In the genomic region with DNA sequence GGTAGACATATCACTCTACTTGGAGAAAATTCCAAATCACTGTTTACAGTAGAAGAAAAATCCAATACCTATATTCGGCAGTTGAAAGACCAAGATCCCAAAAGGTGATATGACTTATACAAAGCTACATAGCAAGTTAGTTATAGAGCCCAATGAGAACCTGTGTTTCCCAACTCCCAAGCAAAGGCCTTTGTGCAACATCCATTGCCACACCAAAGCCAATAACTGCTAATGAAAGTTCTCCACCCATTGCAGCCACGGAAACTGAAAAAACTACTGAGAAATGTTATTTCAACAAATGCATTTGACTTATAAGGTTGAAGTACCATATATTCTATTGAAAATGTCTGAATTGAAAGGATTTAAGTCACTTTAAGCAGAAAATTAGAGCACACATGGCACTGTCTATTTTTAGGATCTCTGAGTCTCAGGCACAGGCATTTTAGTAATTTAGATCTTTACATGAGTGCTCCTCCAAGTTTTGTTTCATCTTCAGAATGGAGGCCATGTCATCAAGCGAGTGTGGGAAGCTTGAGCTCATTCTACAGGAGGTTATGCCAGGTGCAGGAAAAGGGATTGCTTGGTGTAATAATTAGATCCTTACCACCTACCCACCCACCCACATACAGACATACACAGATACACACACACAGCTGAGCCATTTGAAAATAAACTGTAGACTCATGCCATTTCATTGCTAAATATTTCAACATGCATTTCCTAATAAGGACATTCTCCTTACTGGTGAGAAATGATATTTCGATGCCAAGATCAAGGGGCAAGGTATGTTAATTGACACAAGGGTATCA, we compare ENCODE assay signal across 20 cellular contexts. TPM values are rescaled to one million over a fixed set of nuclear protein-coding genes. Genes with fewer than 3 reads are reported as not detected.
DNase-seq lines count a peak whose midpoint lies in the region; ATAC-seq, FAIRE-seq and TF ChIP-seq lines count a peak whose summit lies in the region.
"Had no signal": no experiment of that assay in that cellular context is flagged by ENCODE, and none has a peak within 500 bp of the region (broad histone marks: within the 10 kb centered on the region; RNA-seq: fewer than 3 reads in every experiment).

No MANE protein-coding gene starts in this region.

- H3K36me3 ChIP-seq in IMR-90 (ENCODE audit: control insufficient read depth, insufficient read depth, low read length) (no peaks in the 10 kb centered on the region), astrocyte (ENCODE audit: insufficient read depth, low read length) (no peaks in the 10 kb centered on the region), WERI-Rb-1 (no peaks in the 10 kb centered on the region)
- H3K36me3 ChIP-seq: lower lobe of right lung, vagina had no signal

- peak overlapping the region; percentile 45; the same call in 1 of the 3 replicates for H2BK15ac ChIP-seq in IMR-90 (ENCODE audit: low read depth, low read length)

- no peak for TF ChIP-seq POLR2A in IMR-90 (IDR thresholded peaks at IDR 0.05; ENCODE audit: low read depth, low read length)

- peak overlapping the region; percentile 44; the same call in 1 of the 2 replicates for H3K23ac ChIP-seq in IMR-90 (ENCODE audit: low read depth, low read length)

- peaks cover 13% of the 10 kb centered on the region for H3K4me1 ChIP-seq in IMR-90 (ENCODE audit: control insufficient read depth, insufficient read depth, low read length)
- peaks cover 7% of the 10 kb centered on the region for H3K4me1 ChIP-seq in astrocyte (ENCODE audit: insufficient read depth, low read length)
- H3K4me1 ChIP-seq: vagina had no signal

- H3K18ac ChIP-seq in IMR-90 (ENCODE audit: low read depth, low read length), result peak overlapping the region; percentile 83

- CTCF ChIA-PET in IMR-90 (lab: Yijun Ruan, JAX), result no interaction called here

- DNase-seq in AG20443 (ENCODE audit: low spot score), result peak; percentile 23
- peak; percentile 73 for DNase-seq in IMR-90
- peak; percentile 46 for DNase-seq in astrocyte (ENCODE audit: low read depth)
- peak; percentile 54 for DNase-seq in myocyte (ENCODE audit: low read depth)
- DNase-seq in stimulated activated naive B cell treated with anti-CD40 and anti-IgM and Interleukin-4, amounts not matched to agents 10 μg/mL and 1 μg/mL and 100 μg/mL, for 72 hours, result no peak
- DNase-seq in WERI-Rb-1, result no peak
- no peak for DNase-seq in KBM-7
- DNase-seq: activated CD4-positive, alpha-beta T cell treated with anti-CD3 and anti-CD28 coated beads, Interleukin-2, amount 10 ng/mL, durations not matched to agents 7 days and 5 days; activated CD8-positive, alpha-beta memory T cell treated with anti-CD3 and anti-CD28 coated beads, Interleukin-2, amount 50 U/mL, for 48 hours; activated gamma-delta T cell treated with Interleukin-2 at 50 U/mL for 16 hours; CD8-positive, alpha-beta memory T cell; cerebellar nuclear complex; lower lobe of right lung; NCI-H2081; NCI-H524 had no signal

- BruUV-seq in IMR-90 (replicated peaks; lab: Mats Ljungman, UMichigan), result no TSS peak

- H4K8ac ChIP-seq in IMR-90 (ENCODE audit: low read depth in 2 of 2, low read length in 2 of 2), result peak overlapping the region; percentile 9 to 82; a peak in 3 of 4 replicates

- H3K9me1 ChIP-seq in IMR-90 (ENCODE audit: insufficient read depth, low read length), result peaks cover 10% of the 10 kb centered on the region

- ATAC-seq in IMR-90 (ENCODE audit: low read depth), result peak; percentile 61
- ATAC-seq in stimulated activated naive B cell treated with anti-CD40 and anti-IgM and Interleukin-4, amounts not matched to agents 10 μg/mL and 1 μg/mL and 100 μg/mL, for 72 hours (replicated peaks), result no peak
- no peak for ATAC-seq in GM18909 (IDR thresholded peaks at IDR 0.05; ENCODE audit: poor library complexity, unreplicated experiment)
- ATAC-seq: lower lobe of right lung; natural killer cell treated with Interleukin-12 subunit alpha and Interleukin-12 subunit beta and Interleukin-15 and Interleukin-18, amount 100 ng/mL, for 72 hours had no signal

- H3K9ac ChIP-seq in IMR-90 (ENCODE audit: low read depth, low read length), result no peak overlapping the region; the same call in 1 of the 2 replicates
- H3K9ac ChIP-seq in astrocyte (ENCODE audit: low read length), result no peak overlapping the region

- H3K9me3 ChIP-seq in IMR-90 (ENCODE audit: control insufficient read depth, insufficient read depth, low read length) (no peaks in the 10 kb centered on the region), astrocyte (ENCODE audit: insufficient read depth, low read depth, low read length) (no peaks in the 10 kb centered on the region), WERI-Rb-1 (ENCODE audit: severe bottlenecking) (no peaks in the 10 kb centered on the region)
- H3K9me3 ChIP-seq: lower lobe of right lung, vagina had no signal

- peaks cover 3% of the 10 kb centered on the region for H3K36me3 Mint-ChIP-seq in astrocyte (ENCODE audit: low read depth, unreplicated experiment)
- no peaks in the 10 kb centered on the region for H3K36me3 Mint-ChIP-seq in stimulated activated naive B cell treated with anti-CD40 and anti-IgM and Interleukin-4, amounts not matched to agents 10 μg/mL and 1 μg/mL and 100 μg/mL, for 72 hours
- H3K36me3 Mint-ChIP-seq: CD8-positive, alpha-beta memory T cell; natural killer cell treated with Interleukin-12 subunit alpha and Interleukin-12 subunit beta and Interleukin-15 and Interleukin-18, amount 100 ng/mL, for 72 hours had no signal

- H2BK5ac ChIP-seq in IMR-90 (ENCODE audit: low read depth, low read length, poor library complexity, severe bottlenecking), result peak overlapping the region; percentile 89

- H3K4me2 ChIP-seq in IMR-90 (ENCODE audit: low read depth, low read length) (peak overlapping the region; percentile 58; the same call in 1 of the 2 replicates), astrocyte (ENCODE audit: low read length) (no peak overlapping the region)

- H4K91ac ChIP-seq in IMR-90 (ENCODE audit: insufficient read depth, low read depth, low read length), result peak overlapping the region; percentile 75

- intact Hi-C loops in IMR-90 (cut with micrococcal nuclease), result no loop called here

- H3K27ac Mint-ChIP-seq in astrocyte (ENCODE audit: unreplicated experiment), result peak overlapping the region; percentile 29
- H3K27ac Mint-ChIP-seq in stimulated activated naive B cell treated with anti-CD40 and anti-IgM and Interleukin-4, amounts not matched to agents 10 μg/mL and 1 μg/mL and 100 μg/mL, for 72 hours, result no peak overlapping the region
- H3K27ac Mint-ChIP-seq: activated CD4-positive, alpha-beta T cell treated with anti-CD3 and anti-CD28 coated beads, Interleukin-2, amount 10 ng/mL, durations not matched to agents 7 days and 5 days; CD8-positive, alpha-beta memory T cell; natural killer cell treated with Interleukin-12 subunit alpha and Interleukin-12 subunit beta and Interleukin-15 and Interleukin-18, amount 100 ng/mL, for 72 hours; stimulated activated naive CD8-positive, alpha-beta T cell treated with anti-CD3 and anti-CD28 coated beads, Interleukin-15, Interleukin-2, amounts not matched to agents 100 ng/mL and 50 ng/mL, for 24 hours had no signal

- dilution Hi-C loops in IMR-90 (cut with HindIII; ENCODE audit: low sequenced_read_pairs, unreplicated experiment), result no loop called here

- POLR2A ChIA-PET in IMR-90 (lab: Charles Lee; ENCODE audit: unreplicated experiment), result no interaction called here

- H3K27me3 ChIP-seq in IMR-90 (ENCODE audit: control insufficient read depth, insufficient read depth, low read length) (no peaks in the 10 kb centered on the region), astrocyte (ENCODE audit: insufficient read depth, low read length) (no peaks in the 10 kb centered on the region), WERI-Rb-1 (ENCODE audit: insufficient read depth, low read depth, severe bottlenecking) (no peaks in the 10 kb centered on the region)
- H3K27me3 ChIP-seq: vagina had no signal

- H4K5ac ChIP-seq in IMR-90 (ENCODE audit: low read depth, low read length), result peak overlapping the region; percentile 78

- no peak for FAIRE-seq in astrocyte (lab: Jason Lieb, UNC)
- FAIRE-seq: endometrium had no signal

- peak overlapping the region; percentile 85 for H2BK20ac ChIP-seq in IMR-90 (ENCODE audit: low read depth, low read length)

- no peaks in the 10 kb centered on the region for H3K79me2 ChIP-seq in astrocyte (ENCODE audit: insufficient read depth, low read length)

- H2AFZ ChIP-seq in IMR-90 (replicated peaks; ENCODE audit: low read length, poor library complexity) (peak overlapping the region; percentile 16), astrocyte (ENCODE audit: low read depth, low read length) (no peak overlapping the region)

- peak overlapping the region; percentile 78 for H2BK120ac ChIP-seq in IMR-90 (ENCODE audit: low read depth, low read length)

- in situ Hi-C loops in IMR-90 (cut with MboI; ENCODE audit: low sequenced_read_pairs) (no loop called here), KBM-7 (cut with MboI; ENCODE audit: low pct_unique_long_range_greater_than_20kb, low sequenced_read_pairs) (no loop called here)

- H4K20me1 ChIP-seq in IMR-90 (ENCODE audit: insufficient read depth, low read length), result no peaks in the 10 kb centered on the region
- no peaks in the 10 kb centered on the region for H4K20me1 ChIP-seq in astrocyte (ENCODE audit: insufficient read depth, low read length)

- no CpG with 5 or more reads among the region's 4 CpGs for WGBS in IMR-90 (ENCODE audit: extremely low coverage in 2 of 2, insufficient read length in 1 of 2), 2 experiments

- peak overlapping the region; percentile 81 for H3K4ac ChIP-seq in IMR-90 (ENCODE audit: low read depth, low read length)

- peak overlapping the region; percentile 72 for H2AK5ac ChIP-seq in IMR-90 (ENCODE audit: low read depth, low read length)

- H2AK9ac ChIP-seq in IMR-90 (replicated peaks; ENCODE audit: low read depth, low read length, poor library complexity), result no peak overlapping the region

- peaks cover 18% of the 10 kb centered on the region for H3K4me1 Mint-ChIP-seq in astrocyte (ENCODE audit: low read depth, unreplicated experiment)
- H3K4me1 Mint-ChIP-seq in stimulated activated naive B cell treated with anti-CD40 and anti-IgM and Interleukin-4, amounts not matched to agents 10 μg/mL and 1 μg/mL and 100 μg/mL, for 72 hours, result peaks cover 0 to 7% of the 10 kb centered on the region in 2 donors

- no peaks in the 10 kb centered on the region for H3K79me1 ChIP-seq in IMR-90 (ENCODE audit: low read depth in 1 of 2, low read length in 2 of 2)

- H3K27ac ChIP-seq in IMR-90 (ENCODE audit: insufficient read depth, low read length), result peak overlapping the region; percentile 83; the same call in 1 of the 2 replicates
- no peak overlapping the region for H3K27ac ChIP-seq in astrocyte (ENCODE audit: low read depth, low read length)
- H3K27ac ChIP-seq in WERI-Rb-1, result no peak overlapping the region
- H3K27ac ChIP-seq: lower lobe of right lung, vagina had no signal

- H3K56ac ChIP-seq in IMR-90 (ENCODE audit: extremely low read depth, insufficient read depth, low read length), result peak overlapping the region; percentile 38

- H3K14ac ChIP-seq in IMR-90 (replicated peaks; ENCODE audit: low read depth, low read length), result peak overlapping the region; percentile 66

- H3K27me3 Mint-ChIP-seq in astrocyte (ENCODE audit: low read depth, unreplicated experiment), result no peaks in the 10 kb centered on the region
- H3K27me3 Mint-ChIP-seq in stimulated activated naive B cell treated with anti-CD40 and anti-IgM and Interleukin-4, amounts not matched to agents 10 μg/mL and 1 μg/mL and 100 μg/mL, for 72 hours, result peaks cover 19 to 20% of the 10 kb centered on the region in 2 donors

- H3K4me3 ChIP-seq in IMR-90 (ENCODE audit: insufficient read depth, low read depth, low read length) (no peak overlapping the region), astrocyte (ENCODE audit: insufficient read depth, low read depth, low read length) (no peak overlapping the region), WERI-Rb-1 (ENCODE audit: low read depth, low read length) (no peak overlapping the region)
- H3K4me3 ChIP-seq: lower lobe of right lung, vagina had no signal

- H3K9me3 Mint-ChIP-seq in astrocyte (ENCODE audit: unreplicated experiment), result no peaks in the 10 kb centered on the region
- H3K9me3 Mint-ChIP-seq in stimulated activated naive B cell treated with anti-CD40 and anti-IgM and Interleukin-4, amounts not matched to agents 10 μg/mL and 1 μg/mL and 100 μg/mL, for 72 hours, result no peaks in the 10 kb centered on the region
- H3K9me3 Mint-ChIP-seq: activated CD4-positive, alpha-beta T cell treated with anti-CD3 and anti-CD28 coated beads, Interleukin-2, amount 10 ng/mL, durations not matched to agents 7 days and 5 days; CD8-positive, alpha-beta memory T cell; natural killer cell treated with Interleukin-12 subunit alpha and Interleukin-12 subunit beta and Interleukin-15 and Interleukin-18, amount 100 ng/mL, for 72 hours; stimulated activated naive CD8-positive, alpha-beta T cell treated with anti-CD3 and anti-CD28 coated beads, Interleukin-15, Interleukin-2, amounts not matched to agents 100 ng/mL and 50 ng/mL, for 24 hours had no signal

- TF ChIP-seq CTCF in IMR-90 (conservative IDR thresholded peaks at IDR 0.05; ENCODE audit: low read depth, low read length), result no peak
- no peak for TF ChIP-seq CTCF in astrocyte (IDR thresholded peaks at IDR 0.05; ENCODE audit: insufficient read depth, low read depth, low read length)
- no peak for TF ChIP-seq CTCF in WERI-Rb-1 (IDR thresholded peaks at IDR 0.05; ENCODE audit: low read depth, low read length)

- TF ChIP-seq RAD21 in IMR-90 (IDR thresholded peaks at IDR 0.05; ENCODE audit: low read length), result no peak

- H3K4me3 Mint-ChIP-seq in astrocyte (ENCODE audit: unreplicated experiment), result no peak overlapping the region
- no peak overlapping the region for H3K4me3 Mint-ChIP-seq in stimulated activated naive B cell treated with anti-CD40 and anti-IgM and Interleukin-4, amounts not matched to agents 10 μg/mL and 1 μg/mL and 100 μg/mL, for 72 hours
- H3K4me3 Mint-ChIP-seq: activated CD4-positive, alpha-beta T cell treated with anti-CD3 and anti-CD28 coated beads, Interleukin-2, amount 10 ng/mL, durations not matched to agents 7 days and 5 days; CD8-positive, alpha-beta memory T cell; natural killer cell treated with Interleukin-12 subunit alpha and Interleukin-12 subunit beta and Interleukin-15 and Interleukin-18, amount 100 ng/mL, for 72 hours; stimulated activated naive CD8-positive, alpha-beta T cell treated with anti-CD3 and anti-CD28 coated beads, Interleukin-15, Interleukin-2, amounts not matched to agents 100 ng/mL and 50 ng/mL, for 24 hours had no signal

RNA-seq across cellular contexts. Expression of a gene that starts 19.7 kb away (rescaled TPM):
- total RNA-seq in IMR-90 (2012; rRNA removed) (41.6 and 42.5 TPM in 2 replicates), astrocyte (45.4 and 48.2 TPM in 2 replicates), myocyte (30.2 and 45.7 TPM in 2 replicates)
- polyA plus RNA-seq in IMR-90 (2012; rRNA removed), result 26.0 and 28.5 TPM in 2 replicates
- 18.0 and 20.1 TPM in 2 replicates for polyA plus RNA-seq in IMR-90 (2012; cell fraction: cytosol; rRNA removed)
- 13.2 and 17.8 TPM in 2 replicates for polyA plus RNA-seq in IMR-90 (2012; cell fraction: nucleus; rRNA removed; ENCODE audit: low replicate concordance)
- 37.2 TPM for polyA plus RNA-seq in myocyte (2012)

RNA-seq across cellular contexts. Expression of a gene that starts 49.2 kb away (rescaled TPM):
- total RNA-seq in IMR-90 (2012; rRNA removed) (33.2 and 33.6 TPM in 2 replicates), astrocyte (15.1 and 18.3 TPM in 2 replicates), myocyte (26.9 and 28.3 TPM in 2 replicates)
- polyA plus RNA-seq in IMR-90 (2012; rRNA removed), result 13.8 and 15.8 TPM in 2 replicates
- polyA plus RNA-seq in IMR-90 (2012; cell fraction: cytosol; rRNA removed), result 5.6 and 6.0 TPM in 2 replicates
- polyA plus RNA-seq in IMR-90 (2012; cell fraction: nucleus; rRNA removed; ENCODE audit: low replicate concordance), result 3.3 and 26.7 TPM in 2 replicates
- polyA plus RNA-seq in myocyte (2012), result 17.0 TPM

Comparison
In these comparisons a context has a peak if more than half of its experiments do, and no peak if none do; other contexts are left out.
1. DNase-seq: peak in AG20443 (single experiment), IMR-90 (single experiment), astrocyte (single experiment) and myocyte (single experiment); none in stimulated activated naive B cell treated with anti-CD40 and anti-IgM and Interleukin-4, amounts not matched to agents 10 μg/mL and 1 μg/mL and 100 μg/mL, for 72 hours (single experiment), WERI-Rb-1 (single experiment) and KBM-7 (single experiment).